2 cellular contexts compared by ENCODE assay signal in genomic region chr14:73293782-73294781, GRCh38.
TF ChIP-seq lines count a peak whose summit lies in the region.

No MANE protein-coding gene starts in this region.

TF ChIP-seq in IMR-90, 13 proteins besides CTCF, POLR2A, EP300 and RAD21:
- TF ChIP-seq MXI1 (IDR thresholded peaks at IDR 0.05; ENCODE audit: borderline replicate concordance, low read depth, low read length) (no peak), CEBPB (IDR thresholded peaks at IDR 0.05; ENCODE audit: low read depth, low read length) (peak; percentile 31; the same call in 1 of the 2 replicates), ELK1 (IDR thresholded peaks at IDR 0.05; ENCODE audit: borderline replicate concordance, low read depth, low read length) (no peak)

TF ChIP-seq in endothelial cell of umbilical vein, 7 proteins besides CTCF, POLR2A, EP300 and RAD21:
- no peak for TF ChIP-seq JUN (IDR thresholded peaks at IDR 0.05; ENCODE audit: borderline replicate concordance, insufficient read depth, insufficient read length, low read depth)
- TF ChIP-seq MYC (IDR thresholded peaks at IDR 0.05; ENCODE audit: low read depth, low read length), result no peak
- no peak for TF ChIP-seq POLR2AphosphoS5 (IDR thresholded peaks at IDR 0.05; ENCODE audit: insufficient read depth, low read depth, low read length)
- TF ChIP-seq FOS (IDR thresholded peaks at IDR 0.05; ENCODE audit: borderline replicate concordance, insufficient read depth, low read length), result no peak
- TF ChIP-seq GATA2 (IDR thresholded peaks at IDR 0.05; ENCODE audit: insufficient read depth, insufficient read length, low read depth, low read length), result no peak
- TF ChIP-seq MAX (IDR thresholded peaks at IDR 0.05; ENCODE audit: insufficient read depth, insufficient read length), result no peak
- no peak for TF ChIP-seq EZH2 (IDR thresholded peaks at IDR 0.05; ENCODE audit: borderline replicate concordance, low read depth, low read length, severe bottlenecking)
